In the genomic region with DNA sequence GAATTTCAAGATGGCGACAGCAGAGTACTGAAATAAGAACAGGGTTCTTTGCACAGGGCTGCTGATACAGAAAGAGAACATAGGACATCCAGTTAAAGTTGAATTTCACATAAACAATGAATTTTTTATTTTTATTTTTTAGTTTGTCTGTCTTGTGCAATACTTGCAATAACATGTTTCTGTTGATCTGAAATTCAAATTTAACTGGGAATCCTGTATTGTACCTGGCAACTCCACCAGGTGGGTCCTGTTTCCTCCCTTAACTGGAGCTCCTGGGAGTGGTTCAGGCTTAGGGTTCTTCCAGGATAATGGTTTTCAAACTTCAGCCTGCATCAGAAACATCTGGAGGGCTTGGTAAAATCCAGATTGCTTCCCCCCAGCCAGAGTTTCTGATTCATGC, we compare ENCODE assay signal across 18 cellular contexts.
"Had no signal": no experiment of that assay in that cellular context is flagged by ENCODE, and none has a peak within 500 bp of the region (broad histone marks: within the 10 kb centered on the region; RNA-seq: fewer than 3 reads in every experiment).

No MANE protein-coding gene starts in this region.

- H3K36me3 ChIP-seq: ascending aorta, cardiac muscle cell, MG63, WERI-Rb-1 had no signal

- H3K9me3 ChIP-seq: ascending aorta, MG63 had no signal

- H3K27ac Mint-ChIP-seq: activated CD8-positive, alpha-beta T cell treated with anti-CD3 and anti-CD28 coated beads, Interleukin-2, amount 10 ng/mL, durations not matched to agents 7 days and 5 days; activated naive CD4-positive, alpha-beta T cell treated with anti-CD3 and anti-CD28 coated beads, Interleukin-2, amount 50 U/mL, for 24 hours; activated T-helper 2 cell treated with anti-CD3 and anti-CD28 coated beads, Interferon-gamma antibody, Interleukin-2, Interleukin-4, amounts not matched to agents 10 μg/mL and 5 μg/mL and 100 μg/mL, durations not matched to agents 14 hours and 24 hours and 36 hours had no signal

- H3K4me3 Mint-ChIP-seq: activated CD4-positive, alpha-beta T cell treated with anti-CD3 and anti-CD28 coated beads, Interleukin-2, amount 10 ng/mL, durations not matched to agents 24 days and 14 days; activated CD8-positive, alpha-beta T cell treated with anti-CD3 and anti-CD28 coated beads, Interleukin-2, amount 10 ng/mL, durations not matched to agents 7 days and 5 days; activated naive CD4-positive, alpha-beta T cell treated with anti-CD3 and anti-CD28 coated beads, Interleukin-2, amount 50 U/mL, for 24 hours; activated naive CD8-positive, alpha-beta T cell treated with anti-CD3 and anti-CD28 coated beads, Interleukin-2, amount 10 ng/mL, durations not matched to agents 7 days and 5 days; activated T-cell treated with anti-CD3 and anti-CD28 coated beads, Interleukin-2, amount 50 U/mL, for 24 hours; central memory CD8-positive, alpha-beta T cell had no signal

- H3K9me3 Mint-ChIP-seq: activated CD4-positive, alpha-beta T cell treated with anti-CD3 and anti-CD28 coated beads, Interleukin-2, amount 10 ng/mL, durations not matched to agents 24 days and 14 days; activated naive CD4-positive, alpha-beta T cell treated with anti-CD3 and anti-CD28 coated beads, Interleukin-2, amount 50 U/mL, for 24 hours; activated naive CD8-positive, alpha-beta T cell treated with anti-CD3 and anti-CD28 coated beads, Interleukin-2, amount 10 ng/mL, durations not matched to agents 7 days and 5 days; activated T-cell treated with anti-CD3 and anti-CD28 coated beads, Interleukin-2, amount 50 U/mL, for 24 hours; activated T-helper 2 cell treated with anti-CD3 and anti-CD28 coated beads, Interferon-gamma antibody, Interleukin-2, Interleukin-4, amounts not matched to agents 10 μg/mL and 5 μg/mL and 100 μg/mL, durations not matched to agents 14 hours and 24 hours and 36 hours; central memory CD8-positive, alpha-beta T cell had no signal

- H3K4me1 Mint-ChIP-seq: activated naive CD4-positive, alpha-beta T cell treated with anti-CD3 and anti-CD28 coated beads, Interleukin-2, amount 50 U/mL, for 24 hours; central memory CD8-positive, alpha-beta T cell had no signal

- H3K27ac ChIP-seq: ascending aorta had no signal

- H3K36me3 Mint-ChIP-seq: activated naive CD4-positive, alpha-beta T cell treated with anti-CD3 and anti-CD28 coated beads, Interleukin-2, amount 50 U/mL, for 24 hours; activated naive CD8-positive, alpha-beta T cell treated with anti-CD3 and anti-CD28 coated beads, Interleukin-2, amount 10 ng/mL, durations not matched to agents 7 days and 5 days had no signal

- DNase-seq: activated CD4-positive, alpha-beta T cell treated with anti-CD3 and anti-CD28 coated beads, Interleukin-2, amount 50 U/mL, for 4 hours; activated gamma-delta T cell; KG1; MV-4-11; NCI-H2107; NCI-H2171; T-helper 1 cell had no signal

- H3K27me3 ChIP-seq: ascending aorta, cardiac muscle cell, MG63 had no signal

- H3K27me3 Mint-ChIP-seq: activated naive CD4-positive, alpha-beta T cell treated with anti-CD3 and anti-CD28 coated beads, Interleukin-2, amount 50 U/mL, for 24 hours had no signal

- H3K4me3 ChIP-seq: ascending aorta, cardiac muscle cell, MG63 had no signal
